In genomic region chr10:112820320-112820719, GRCh38 we compare ENCODE assay signal across 1 cellular context.
TF ChIP-seq lines count a peak whose summit lies in the region.

No MANE protein-coding gene starts in this region.

TF ChIP-seq in liver, 16 proteins besides CTCF, POLR2A, EP300 and RAD21 (continued from another document):
- TF ChIP-seq, protein P1, sequence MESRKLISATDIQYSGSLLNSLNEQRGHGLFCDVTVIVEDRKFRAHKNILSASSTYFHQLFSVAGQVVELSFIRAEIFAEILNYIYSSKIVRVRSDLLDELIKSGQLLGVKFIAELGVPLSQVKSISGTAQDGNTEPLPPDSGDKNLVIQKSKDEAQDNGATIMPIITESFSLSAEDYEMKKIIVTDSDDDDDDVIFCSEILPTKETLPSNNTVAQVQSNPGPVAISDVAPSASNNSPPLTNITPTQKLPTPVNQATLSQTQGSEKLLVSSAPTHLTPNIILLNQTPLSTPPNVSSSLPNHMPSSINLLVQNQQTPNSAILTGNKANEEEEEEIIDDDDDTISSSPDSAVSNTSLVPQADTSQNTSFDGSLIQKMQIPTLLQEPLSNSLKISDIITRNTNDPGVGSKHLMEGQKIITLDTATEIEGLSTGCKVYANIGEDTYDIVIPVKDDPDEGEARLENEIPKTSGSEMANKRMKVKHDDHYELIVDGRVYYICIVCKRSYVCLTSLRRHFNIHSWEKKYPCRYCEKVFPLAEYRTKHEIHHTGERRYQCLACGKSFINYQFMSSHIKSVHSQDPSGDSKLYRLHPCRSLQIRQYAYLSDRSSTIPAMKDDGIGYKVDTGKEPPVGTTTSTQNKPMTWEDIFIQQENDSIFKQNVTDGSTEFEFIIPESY (IDR thresholded peaks at IDR 0.05): no peak
- TF ChIP-seq YY1 (IDR thresholded peaks at IDR 0.05): no peak
- TF ChIP-seq RXRA (IDR thresholded peaks at IDR 0.05): no peak
- TF ChIP-seq, protein P2, sequence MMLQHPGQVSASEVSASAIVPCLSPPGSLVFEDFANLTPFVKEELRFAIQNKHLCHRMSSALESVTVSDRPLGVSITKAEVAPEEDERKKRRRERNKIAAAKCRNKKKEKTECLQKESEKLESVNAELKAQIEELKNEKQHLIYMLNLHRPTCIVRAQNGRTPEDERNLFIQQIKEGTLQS (IDR thresholded peaks at IDR 0.05): no peak
- no peak for TF ChIP-seq MAX (IDR thresholded peaks at IDR 0.05)
